In the genomic region with DNA sequence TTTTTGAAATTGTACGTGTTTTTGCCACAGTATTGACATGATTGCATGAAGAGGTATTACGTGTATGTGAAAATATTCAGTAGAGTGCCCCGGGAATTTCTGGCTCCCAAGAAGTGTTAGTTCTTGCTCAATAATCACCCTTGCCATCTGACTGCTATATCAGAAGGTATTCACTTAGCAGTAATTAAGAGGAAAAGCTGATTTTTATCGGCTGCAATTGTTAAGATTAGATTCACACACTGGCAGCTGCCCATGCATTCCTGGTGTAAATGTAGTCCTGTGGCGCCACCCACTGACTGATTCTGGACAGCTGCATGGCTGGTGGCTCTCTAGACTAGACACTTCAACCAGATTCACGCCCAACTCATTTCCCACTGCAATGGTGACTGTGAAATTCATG, we compare ENCODE assay signal across 8 cellular contexts.
DNase-seq lines count a peak whose midpoint lies in the region; ATAC-seq and TF ChIP-seq lines count a peak whose summit lies in the region.

No MANE protein-coding gene starts in this region.

- intact Hi-C loops in sciatic nerve (cut with DNase I), result no loop called here

- TF ChIP-seq CTCF in glutamatergic neuron (IDR thresholded peaks at IDR 0.05; ENCODE audit: partially characterized antibody, unreplicated experiment), result peak; percentile 69

- ATAC-seq in sciatic nerve (peak; percentile 74), GM18870 (IDR thresholded peaks at IDR 0.05; ENCODE audit: unreplicated experiment) (no peak), HG03159 (IDR thresholded peaks at IDR 0.05; ENCODE audit: unreplicated experiment) (no peak), GM19397 (IDR thresholded peaks at IDR 0.05; ENCODE audit: unreplicated experiment) (no peak)

- peaks cover 11% of the 10 kb centered on the region for H3K4me1 Mint-ChIP-seq in glutamatergic neuron (ENCODE audit: low read depth, unreplicated experiment)

- no peaks in the 10 kb centered on the region for H3K9me3 Mint-ChIP-seq in glutamatergic neuron (ENCODE audit: unreplicated experiment)

- H3K36me3 Mint-ChIP-seq in glutamatergic neuron (ENCODE audit: unreplicated experiment), result no peaks in the 10 kb centered on the region

- H3K27me3 Mint-ChIP-seq in glutamatergic neuron (ENCODE audit: unreplicated experiment), result no peaks in the 10 kb centered on the region

- no peak overlapping the region for H3K4me3 Mint-ChIP-seq in glutamatergic neuron (ENCODE audit: unreplicated experiment)

- DNase-seq in D341Med (ENCODE audit: low spot score) (peak; percentile 73), LHCN-M2 (ENCODE audit: low read depth) (peak; percentile 20), RKO (ENCODE audit: low spot score) (peak; percentile 58), glutamatergic neuron (peak; percentile 91), sciatic nerve (ENCODE audit: low spot score) (peak; percentile 79)

- H3K27ac Mint-ChIP-seq in glutamatergic neuron (ENCODE audit: unreplicated experiment), result no peak overlapping the region

Comparison
In these comparisons a context has a peak if more than half of its experiments do, and no peak if none do; other contexts are left out.
1. DNase-seq: peak in every context shown above with its lines; median percentile 91 in glutamatergic neuron; 79 in sciatic nerve; 73 in D341Med; 58 in RKO; 20 in LHCN-M2.